In the genomic region with DNA sequence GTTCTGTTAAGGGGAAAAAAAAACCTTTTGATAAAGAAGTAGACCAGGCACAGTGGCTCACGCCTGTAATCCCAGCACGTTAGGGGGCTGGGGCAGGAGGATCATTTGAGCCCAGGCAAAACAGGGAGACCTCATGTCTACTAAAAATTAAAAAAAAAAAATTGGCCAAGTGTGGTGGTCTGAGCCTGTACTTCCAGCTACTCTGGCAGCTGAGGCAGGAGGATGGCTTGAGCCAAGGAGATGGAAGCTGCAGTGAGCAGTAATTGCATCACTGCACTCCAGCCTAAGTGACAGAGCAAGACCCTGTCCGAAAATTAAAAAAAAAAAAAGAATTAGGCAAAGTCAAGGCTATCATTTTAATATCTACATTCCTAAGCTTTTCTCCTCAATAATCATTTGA, we compare ENCODE assay signal across 29 cellular contexts.
"Had no signal": no experiment of that assay in that cellular context is flagged by ENCODE, and none has a peak within 500 bp of the region (broad histone marks: within the 10 kb centered on the region; RNA-seq: fewer than 3 reads in every experiment).

No MANE protein-coding gene starts in this region.

- H3K27me3 ChIP-seq: left lung, neural progenitor cell, neutrophil, ovary, right atrium auricular region, spleen, suprapubic skin, tibial artery, upper lobe of right lung had no signal

- H3K4me2 ChIP-seq: neural progenitor cell had no signal

- H3K27ac Mint-ChIP-seq: immature natural killer cell; mesothelial cell of epicardium; naive B cell; natural killer cell; nephron progenitor cell; neural progenitor cell; progenitor cell of endocrine pancreas; stimulated activated effector memory CD8-positive, alpha-beta T cell treated with anti-CD3 and anti-CD28 coated beads, Interleukin-12 subunit alpha, Interleukin-12 subunit beta, amount 100 ng/mL, for 72 hours had no signal

- H3K4me3 ChIP-seq: left lung, lower lobe of right lung, neural progenitor cell, ovary, right atrium auricular region, skin epidermis, spleen, suprapubic skin, thoracic aorta, tibial artery, upper lobe of right lung had no signal

- H3K36me3 ChIP-seq: left lung, lower lobe of right lung, neural progenitor cell, neutrophil, ovary, right atrium auricular region, spleen, suprapubic skin, thoracic aorta, tibial artery, upper lobe of right lung had no signal

- H3K36me3 Mint-ChIP-seq: immature natural killer cell; mesothelial cell of epicardium; naive B cell; natural killer cell; neural progenitor cell; stimulated activated effector memory CD8-positive, alpha-beta T cell treated with anti-CD3 and anti-CD28 coated beads, Interleukin-12 subunit alpha, Interleukin-12 subunit beta, amount 100 ng/mL, for 72 hours had no signal

- H2AFZ ChIP-seq: neural progenitor cell had no signal

- H3K27me3 Mint-ChIP-seq: progenitor cell of endocrine pancreas had no signal

- H3K4me1 Mint-ChIP-seq: immature natural killer cell, naive B cell, natural killer cell had no signal

- DNase-seq: hypothalamus; immature natural killer cell; kidney; left colon; left lung; lower lobe of right lung; mammary epithelial cell; mesendoderm; naive B cell; natural killer cell; nephron progenitor cell; occipital lobe; ovary; spleen; stimulated activated CD4-positive, alpha-beta T cell treated with anti-CD3 and anti-CD28 coated beads, Interleukin-4, amount 100 ng/mL, for 24 hours; stimulated activated naive CD4-positive, alpha-beta T cell treated with Interleukin-2 at 50 U/mL for 16 hours; tibial artery; trophoblast cell; upper lobe of right lung had no signal

- H3K4me1 ChIP-seq: right atrium auricular region had no signal

- H3K9me3 Mint-ChIP-seq: mesothelial cell of epicardium; naive B cell; natural killer cell; nephron progenitor cell; neural progenitor cell; stimulated activated effector memory CD8-positive, alpha-beta T cell treated with anti-CD3 and anti-CD28 coated beads, Interleukin-12 subunit alpha, Interleukin-12 subunit beta, amount 100 ng/mL, for 72 hours had no signal

- H3K9me3 ChIP-seq: left lung, lower lobe of right lung, neutrophil, ovary, right atrium auricular region, spleen, suprapubic skin, thoracic aorta, tibial artery, upper lobe of right lung had no signal

- ATAC-seq: left colon; left lung; lower lobe of right lung; natural killer cell; sciatic nerve; stimulated activated effector memory CD8-positive, alpha-beta T cell treated with anti-CD3 and anti-CD28 coated beads, Interleukin-12 subunit alpha, Interleukin-12 subunit beta, amount 100 ng/mL, for 72 hours; upper lobe of right lung had no signal

- H3K27ac ChIP-seq: left lung, lower lobe of right lung, neural progenitor cell, neutrophil, ovary, right atrium auricular region, spleen, suprapubic skin, thoracic aorta, tibial artery, upper lobe of right lung had no signal

- H3K9ac ChIP-seq: neural progenitor cell had no signal

- H3K4me3 Mint-ChIP-seq: immature natural killer cell; mesothelial cell of epicardium; naive B cell; natural killer cell; nephron progenitor cell; neural progenitor cell; stimulated activated effector memory CD8-positive, alpha-beta T cell treated with anti-CD3 and anti-CD28 coated beads, Interleukin-12 subunit alpha, Interleukin-12 subunit beta, amount 100 ng/mL, for 72 hours had no signal
